Comparison of ENCODE assay signal across 2 cellular contexts in the genomic region with DNA sequence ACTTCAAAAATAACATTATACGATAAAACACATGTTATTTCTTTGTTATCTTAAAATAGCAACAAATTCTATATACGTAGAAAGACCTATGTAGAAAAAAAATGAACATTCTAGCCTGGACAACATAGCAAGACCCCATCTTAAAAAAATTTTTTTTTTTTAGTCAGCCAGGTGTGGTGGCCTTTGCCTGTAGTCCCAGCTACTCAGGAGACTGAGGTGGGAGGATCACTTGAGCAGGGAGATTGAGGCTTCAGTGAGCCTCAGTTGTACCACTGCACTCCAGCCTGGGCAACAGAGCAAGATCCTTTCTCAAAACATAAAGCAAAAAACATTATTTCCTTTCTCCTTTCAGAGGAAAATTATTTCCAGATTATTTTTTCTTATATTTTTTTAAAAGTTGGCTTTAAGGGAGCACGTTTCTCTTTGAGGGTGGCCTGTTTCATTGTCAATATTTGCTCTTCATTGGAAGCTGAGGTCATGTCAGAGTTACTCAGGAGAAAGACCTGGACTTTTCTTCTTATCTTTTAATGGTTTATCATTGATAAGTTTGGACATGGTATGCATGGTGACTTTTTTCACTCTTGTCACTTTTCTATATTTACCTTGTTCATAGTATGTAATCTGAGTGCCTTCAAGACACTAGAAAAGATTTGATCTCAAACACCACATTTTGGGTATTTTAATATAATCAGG.
TF ChIP-seq lines count a peak whose summit lies in the region.

No MANE protein-coding gene starts in this region.

TF ChIP-seq in K562, 482 proteins besides CTCF, POLR2A, EP300 and RAD21 (continues in another document):
- no peak for TF ChIP-seq CEBPB (tag; IDR thresholded peaks at IDR 0.05)
- no peak for TF ChIP-seq ZNF444 (CRISPR knock-in tag; IDR thresholded peaks at IDR 0.05)
- peak; percentile 84 for TF ChIP-seq SMARCA5 (IDR thresholded peaks at IDR 0.05)
- TF ChIP-seq MCM2 (IDR thresholded peaks at IDR 0.05; ENCODE audit: low read depth), result no peak
- TF ChIP-seq RBM25 (IDR thresholded peaks at IDR 0.05; ENCODE audit: low read depth, low read length, severe bottlenecking), result peak; percentile 90
- no peak for TF ChIP-seq MTA1 (IDR thresholded peaks at IDR 0.05; ENCODE audit: borderline replicate concordance)
- no peak for TF ChIP-seq CCAR2 (IDR thresholded peaks at IDR 0.05; ENCODE audit: low read depth, low read length)
- no peak for TF ChIP-seq ZZZ3 (IDR thresholded peaks at IDR 0.05)
- no peak for TF ChIP-seq ATF1 (CRISPR knock-in tag; IDR thresholded peaks at IDR 0.05)
- TF ChIP-seq ATF1 (tag; IDR thresholded peaks at IDR 0.05), result no peak
- TF ChIP-seq E2F3 (CRISPR knock-in tag; IDR thresholded peaks at IDR 0.05), result no peak
- no peak for TF ChIP-seq PHF8 (IDR thresholded peaks at IDR 0.05; ENCODE audit: borderline replicate concordance, low read length)
- TF ChIP-seq RHOXF2B (CRISPR knock-in tag; conservative IDR thresholded peaks at IDR 0.05), result no peak
- TF ChIP-seq CEBPG (CRISPR knock-in tag; IDR thresholded peaks at IDR 0.05), result no peak
- TF ChIP-seq CEBPG (tag; conservative IDR thresholded peaks at IDR 0.05 in 1 of 2, IDR thresholded peaks at IDR 0.05 in 1 of 2), result no peak
- TF ChIP-seq KAT8 (IDR thresholded peaks at IDR 0.05; ENCODE audit: low read depth), result no peak
- TF ChIP-seq, protein P1, sequence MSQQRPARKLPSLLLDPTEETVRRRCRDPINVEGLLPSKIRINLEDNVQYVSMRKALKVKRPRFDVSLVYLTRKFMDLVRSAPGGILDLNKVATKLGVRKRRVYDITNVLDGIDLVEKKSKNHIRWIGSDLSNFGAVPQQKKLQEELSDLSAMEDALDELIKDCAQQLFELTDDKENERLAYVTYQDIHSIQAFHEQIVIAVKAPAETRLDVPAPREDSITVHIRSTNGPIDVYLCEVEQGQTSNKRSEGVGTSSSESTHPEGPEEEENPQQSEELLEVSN (IDR thresholded peaks at IDR 0.05; ENCODE audit: borderline replicate concordance in 1 of 2, extremely low read depth in 1 of 2, insufficient read depth in 1 of 2, insufficient read length in 1 of 2, low read depth in 1 of 2, low read length in 1 of 2, poor library complexity in 1 of 2, severe bottlenecking in 1 of 2), result no peak
- no peak for TF ChIP-seq SUPT5H (IDR thresholded peaks at IDR 0.05)
- TF ChIP-seq ZNF121 (CRISPR knock-in tag; conservative IDR thresholded peaks at IDR 0.05), result peak; percentile 100
- TF ChIP-seq HDAC2 (IDR thresholded peaks at IDR 0.05), result peak; percentile 58; the same call in 1 of the 2 replicates
- no peak for TF ChIP-seq PTRF (tag; IDR thresholded peaks at IDR 0.05)
- TF ChIP-seq, protein P2, sequence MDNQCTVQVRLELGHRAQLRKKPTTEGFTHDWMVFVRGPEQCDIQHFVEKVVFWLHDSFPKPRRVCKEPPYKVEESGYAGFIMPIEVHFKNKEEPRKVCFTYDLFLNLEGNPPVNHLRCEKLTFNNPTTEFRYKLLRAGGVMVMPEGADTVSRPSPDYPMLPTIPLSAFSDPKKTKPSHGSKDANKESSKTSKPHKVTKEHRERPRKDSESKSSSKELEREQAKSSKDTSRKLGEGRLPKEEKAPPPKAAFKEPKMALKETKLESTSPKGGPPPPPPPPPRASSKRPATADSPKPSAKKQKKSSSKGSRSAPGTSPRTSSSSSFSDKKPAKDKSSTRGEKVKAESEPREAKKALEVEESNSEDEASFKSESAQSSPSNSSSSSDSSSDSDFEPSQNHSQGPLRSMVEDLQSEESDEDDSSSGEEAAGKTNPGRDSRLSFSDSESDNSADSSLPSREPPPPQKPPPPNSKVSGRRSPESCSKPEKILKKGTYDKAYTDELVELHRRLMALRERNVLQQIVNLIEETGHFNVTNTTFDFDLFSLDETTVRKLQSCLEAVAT (IDR thresholded peaks at IDR 0.05), result no peak
- peak; percentile 80 for TF ChIP-seq CHD4 (IDR thresholded peaks at IDR 0.05; ENCODE audit: insufficient read depth, insufficient replicate concordance, low read depth, low read length, poor library complexity, severe bottlenecking)
- no peak for TF ChIP-seq SPI1 (IDR thresholded peaks at IDR 0.05; ENCODE audit: borderline replicate concordance, low read depth, low read length)
- TF ChIP-seq, protein P3, sequence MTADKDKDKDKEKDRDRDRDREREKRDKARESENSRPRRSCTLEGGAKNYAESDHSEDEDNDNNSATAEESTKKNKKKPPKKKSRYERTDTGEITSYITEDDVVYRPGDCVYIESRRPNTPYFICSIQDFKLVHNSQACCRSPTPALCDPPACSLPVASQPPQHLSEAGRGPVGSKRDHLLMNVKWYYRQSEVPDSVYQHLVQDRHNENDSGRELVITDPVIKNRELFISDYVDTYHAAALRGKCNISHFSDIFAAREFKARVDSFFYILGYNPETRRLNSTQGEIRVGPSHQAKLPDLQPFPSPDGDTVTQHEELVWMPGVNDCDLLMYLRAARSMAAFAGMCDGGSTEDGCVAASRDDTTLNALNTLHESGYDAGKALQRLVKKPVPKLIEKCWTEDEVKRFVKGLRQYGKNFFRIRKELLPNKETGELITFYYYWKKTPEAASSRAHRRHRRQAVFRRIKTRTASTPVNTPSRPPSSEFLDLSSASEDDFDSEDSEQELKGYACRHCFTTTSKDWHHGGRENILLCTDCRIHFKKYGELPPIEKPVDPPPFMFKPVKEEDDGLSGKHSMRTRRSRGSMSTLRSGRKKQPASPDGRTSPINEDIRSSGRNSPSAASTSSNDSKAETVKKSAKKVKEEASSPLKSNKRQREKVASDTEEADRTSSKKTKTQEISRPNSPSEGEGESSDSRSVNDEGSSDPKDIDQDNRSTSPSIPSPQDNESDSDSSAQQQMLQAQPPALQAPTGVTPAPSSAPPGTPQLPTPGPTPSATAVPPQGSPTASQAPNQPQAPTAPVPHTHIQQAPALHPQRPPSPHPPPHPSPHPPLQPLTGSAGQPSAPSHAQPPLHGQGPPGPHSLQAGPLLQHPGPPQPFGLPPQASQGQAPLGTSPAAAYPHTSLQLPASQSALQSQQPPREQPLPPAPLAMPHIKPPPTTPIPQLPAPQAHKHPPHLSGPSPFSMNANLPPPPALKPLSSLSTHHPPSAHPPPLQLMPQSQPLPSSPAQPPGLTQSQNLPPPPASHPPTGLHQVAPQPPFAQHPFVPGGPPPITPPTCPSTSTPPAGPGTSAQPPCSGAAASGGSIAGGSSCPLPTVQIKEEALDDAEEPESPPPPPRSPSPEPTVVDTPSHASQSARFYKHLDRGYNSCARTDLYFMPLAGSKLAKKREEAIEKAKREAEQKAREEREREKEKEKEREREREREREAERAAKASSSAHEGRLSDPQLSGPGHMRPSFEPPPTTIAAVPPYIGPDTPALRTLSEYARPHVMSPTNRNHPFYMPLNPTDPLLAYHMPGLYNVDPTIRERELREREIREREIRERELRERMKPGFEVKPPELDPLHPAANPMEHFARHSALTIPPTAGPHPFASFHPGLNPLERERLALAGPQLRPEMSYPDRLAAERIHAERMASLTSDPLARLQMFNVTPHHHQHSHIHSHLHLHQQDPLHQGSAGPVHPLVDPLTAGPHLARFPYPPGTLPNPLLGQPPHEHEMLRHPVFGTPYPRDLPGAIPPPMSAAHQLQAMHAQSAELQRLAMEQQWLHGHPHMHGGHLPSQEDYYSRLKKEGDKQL (CRISPR knock-in tag; IDR thresholded peaks at IDR 0.05; ENCODE audit: borderline replicate concordance), result no peak
- TF ChIP-seq BCOR (IDR thresholded peaks at IDR 0.05), result peak; percentile 97
- TF ChIP-seq TBL1XR1 (IDR thresholded peaks at IDR 0.05; ENCODE audit: low read length in 2 of 2), result no peak
- no peak for TF ChIP-seq HIVEP1 (CRISPR knock-in tag; IDR thresholded peaks at IDR 0.05)
- TF ChIP-seq ADNP (tag; IDR thresholded peaks at IDR 0.05), result peak; percentile 81

TF ChIP-seq in HepG2, 621 proteins besides CTCF, POLR2A, EP300 and RAD21 (continues in another document):
- TF ChIP-seq, protein P4, sequence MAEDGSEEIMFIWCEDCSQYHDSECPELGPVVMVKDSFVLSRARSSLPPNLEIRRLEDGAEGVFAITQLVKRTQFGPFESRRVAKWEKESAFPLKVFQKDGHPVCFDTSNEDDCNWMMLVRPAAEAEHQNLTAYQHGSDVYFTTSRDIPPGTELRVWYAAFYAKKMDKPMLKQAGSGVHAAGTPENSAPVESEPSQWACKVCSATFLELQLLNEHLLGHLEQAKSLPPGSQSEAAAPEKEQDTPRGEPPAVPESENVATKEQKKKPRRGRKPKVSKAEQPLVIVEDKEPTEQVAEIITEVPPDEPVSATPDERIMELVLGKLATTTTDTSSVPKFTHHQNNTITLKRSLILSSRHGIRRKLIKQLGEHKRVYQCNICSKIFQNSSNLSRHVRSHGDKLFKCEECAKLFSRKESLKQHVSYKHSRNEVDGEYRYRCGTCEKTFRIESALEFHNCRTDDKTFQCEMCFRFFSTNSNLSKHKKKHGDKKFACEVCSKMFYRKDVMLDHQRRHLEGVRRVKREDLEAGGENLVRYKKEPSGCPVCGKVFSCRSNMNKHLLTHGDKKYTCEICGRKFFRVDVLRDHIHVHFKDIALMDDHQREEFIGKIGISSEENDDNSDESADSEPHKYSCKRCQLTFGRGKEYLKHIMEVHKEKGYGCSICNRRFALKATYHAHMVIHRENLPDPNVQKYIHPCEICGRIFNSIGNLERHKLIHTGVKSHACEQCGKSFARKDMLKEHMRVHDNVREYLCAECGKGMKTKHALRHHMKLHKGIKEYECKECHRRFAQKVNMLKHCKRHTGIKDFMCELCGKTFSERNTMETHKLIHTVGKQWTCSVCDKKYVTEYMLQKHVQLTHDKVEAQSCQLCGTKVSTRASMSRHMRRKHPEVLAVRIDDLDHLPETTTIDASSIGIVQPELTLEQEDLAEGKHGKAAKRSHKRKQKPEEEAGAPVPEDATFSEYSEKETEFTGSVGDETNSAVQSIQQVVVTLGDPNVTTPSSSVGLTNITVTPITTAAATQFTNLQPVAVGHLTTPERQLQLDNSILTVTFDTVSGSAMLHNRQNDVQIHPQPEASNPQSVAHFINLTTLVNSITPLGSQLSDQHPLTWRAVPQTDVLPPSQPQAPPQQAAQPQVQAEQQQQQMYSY (CRISPR knock-in tag; IDR thresholded peaks at IDR 0.05), result no peak
- TF ChIP-seq, protein P5, sequence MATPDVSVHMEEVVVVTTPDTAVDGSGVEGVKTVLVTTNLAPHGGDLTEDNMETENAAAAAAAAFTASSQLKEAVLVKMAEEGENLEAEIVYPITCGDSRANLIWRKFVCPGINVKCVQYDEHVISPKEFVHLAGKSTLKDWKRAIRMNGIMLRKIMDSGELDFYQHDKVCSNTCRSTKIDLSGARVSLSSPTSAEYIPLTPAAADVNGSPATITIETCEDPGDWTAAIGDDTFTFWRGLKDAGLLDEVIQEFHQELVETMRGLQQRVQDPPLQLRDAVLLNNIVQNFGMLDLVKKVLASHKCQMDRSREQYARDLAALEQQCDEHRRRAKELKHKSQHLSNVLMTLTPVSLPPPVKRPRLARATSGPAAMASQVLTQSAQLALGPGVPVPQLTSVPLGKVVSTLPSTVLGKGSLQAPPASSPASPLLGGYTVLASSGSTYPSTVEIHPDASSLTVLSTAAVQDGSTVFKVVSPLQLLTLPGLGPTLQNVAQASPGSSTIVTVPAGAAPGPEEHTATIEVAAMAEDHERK (CRISPR knock-in tag; IDR thresholded peaks at IDR 0.05; ENCODE audit: low read depth), result no peak
- TF ChIP-seq IRX3 (CRISPR knock-in tag; IDR thresholded peaks at IDR 0.05; ENCODE audit: borderline replicate concordance, low read depth) (no peak), CREM (IDR thresholded peaks at IDR 0.05) (peak; percentile 60; the same call in 1 of the 2 replicates), CREM (CRISPR knock-in tag; IDR thresholded peaks at IDR 0.05) (no peak), SRSF4 (IDR thresholded peaks at IDR 0.05; ENCODE audit: low read depth, low read length, poor library complexity, severe bottlenecking) (no peak), RCOR2 (CRISPR knock-in tag; IDR thresholded peaks at IDR 0.05) (peak; percentile 72), ZNF775 (CRISPR knock-in tag; IDR thresholded peaks at IDR 0.05; ENCODE audit: borderline replicate concordance) (no peak), PHB2 (IDR thresholded peaks at IDR 0.05; ENCODE audit: partially characterized antibody) (no peak), FOXJ3 (CRISPR knock-in tag; IDR thresholded peaks at IDR 0.05; ENCODE audit: borderline replicate concordance) (peak; percentile 30; the same call in 1 of the 2 replicates), SNRNP70 (IDR thresholded peaks at IDR 0.05; ENCODE audit: low read depth, low read length) (no peak), PPARG (CRISPR knock-in tag; conservative IDR thresholded peaks at IDR 0.05) (peak; percentile 64; the same call in 1 of the 2 replicates), GFI1 (CRISPR knock-in tag; IDR thresholded peaks at IDR 0.05; ENCODE audit: borderline replicate concordance) (peak; percentile 47; the same call in 1 of the 2 replicates), TARDBP (CRISPR knock-in tag; IDR thresholded peaks at IDR 0.05) (0 out of 2 replicates have a peak, but pooled peaks have one; percentile 40), HNF4A (CRISPR knock-in tag; IDR thresholded peaks at IDR 0.05) (peak; percentile 30; the same call in 1 of the 2 replicates), ZNF615 (CRISPR knock-in tag; IDR thresholded peaks at IDR 0.05; ENCODE audit: borderline replicate concordance) (no peak)
- TF ChIP-seq, protein P6, sequence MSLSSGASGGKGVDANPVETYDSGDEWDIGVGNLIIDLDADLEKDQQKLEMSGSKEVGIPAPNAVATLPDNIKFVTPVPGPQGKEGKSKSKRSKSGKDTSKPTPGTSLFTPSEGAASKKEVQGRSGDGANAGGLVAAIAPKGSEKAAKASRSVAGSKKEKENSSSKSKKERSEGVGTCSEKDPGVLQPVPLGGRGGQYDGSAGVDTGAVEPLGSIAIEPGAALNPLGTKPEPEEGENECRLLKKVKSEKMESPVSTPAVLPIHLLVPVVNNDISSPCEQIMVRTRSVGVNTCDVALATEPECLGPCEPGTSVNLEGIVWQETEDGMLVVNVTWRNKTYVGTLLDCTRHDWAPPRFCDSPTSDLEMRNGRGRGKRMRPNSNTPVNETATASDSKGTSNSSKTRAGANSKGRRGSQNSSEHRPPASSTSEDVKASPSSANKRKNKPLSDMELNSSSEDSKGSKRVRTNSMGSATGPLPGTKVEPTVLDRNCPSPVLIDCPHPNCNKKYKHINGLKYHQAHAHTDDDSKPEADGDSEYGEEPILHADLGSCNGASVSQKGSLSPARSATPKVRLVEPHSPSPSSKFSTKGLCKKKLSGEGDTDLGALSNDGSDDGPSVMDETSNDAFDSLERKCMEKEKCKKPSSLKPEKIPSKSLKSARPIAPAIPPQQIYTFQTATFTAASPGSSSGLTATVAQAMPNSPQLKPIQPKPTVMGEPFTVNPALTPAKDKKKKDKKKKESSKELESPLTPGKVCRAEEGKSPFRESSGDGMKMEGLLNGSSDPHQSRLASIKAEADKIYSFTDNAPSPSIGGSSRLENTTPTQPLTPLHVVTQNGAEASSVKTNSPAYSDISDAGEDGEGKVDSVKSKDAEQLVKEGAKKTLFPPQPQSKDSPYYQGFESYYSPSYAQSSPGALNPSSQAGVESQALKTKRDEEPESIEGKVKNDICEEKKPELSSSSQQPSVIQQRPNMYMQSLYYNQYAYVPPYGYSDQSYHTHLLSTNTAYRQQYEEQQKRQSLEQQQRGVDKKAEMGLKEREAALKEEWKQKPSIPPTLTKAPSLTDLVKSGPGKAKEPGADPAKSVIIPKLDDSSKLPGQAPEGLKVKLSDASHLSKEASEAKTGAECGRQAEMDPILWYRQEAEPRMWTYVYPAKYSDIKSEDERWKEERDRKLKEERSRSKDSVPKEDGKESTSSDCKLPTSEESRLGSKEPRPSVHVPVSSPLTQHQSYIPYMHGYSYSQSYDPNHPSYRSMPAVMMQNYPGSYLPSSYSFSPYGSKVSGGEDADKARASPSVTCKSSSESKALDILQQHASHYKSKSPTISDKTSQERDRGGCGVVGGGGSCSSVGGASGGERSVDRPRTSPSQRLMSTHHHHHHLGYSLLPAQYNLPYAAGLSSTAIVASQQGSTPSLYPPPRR (CRISPR knock-in tag; IDR thresholded peaks at IDR 0.05; ENCODE audit: borderline replicate concordance), result peak; percentile 43; the same call in 1 of the 2 replicates
